ENCODE assay signal across 22 cellular contexts in the genomic region with DNA sequence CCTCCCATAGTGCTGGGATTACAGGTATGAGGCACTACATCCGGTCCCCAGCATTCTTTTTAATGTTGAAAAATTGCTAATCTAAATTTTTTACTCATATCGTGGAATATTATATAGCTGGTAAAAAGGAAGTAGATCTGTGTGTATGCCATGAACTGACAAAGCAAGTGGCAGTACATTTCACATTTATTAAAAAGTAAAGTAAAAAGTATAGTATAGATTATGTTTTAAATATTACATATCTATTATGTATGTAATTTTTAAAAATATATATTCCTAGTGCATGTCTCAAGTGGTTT. TPM values are rescaled to one million over a fixed set of nuclear protein-coding genes. Genes with fewer than 3 reads are reported as not detected.
DNase-seq lines count a peak whose midpoint lies in the region; ATAC-seq and TF ChIP-seq lines count a peak whose summit lies in the region.
"Had no signal": no experiment of that assay in that cellular context is flagged by ENCODE, and none has a peak within 500 bp of the region (broad histone marks: within the 10 kb centered on the region; RNA-seq: fewer than 3 reads in every experiment).

No MANE protein-coding gene starts in this region.

- no peak for TF ChIP-seq RAD21 in HCT116 (IDR thresholded peaks at IDR 0.05; ENCODE audit: low read depth)

- no peaks in the 10 kb centered on the region for H3F3A ChIP-seq in PC-9 (ENCODE audit: insufficient read depth, low read depth)

- H3K4me3 Mint-ChIP-seq in endodermal cell, result no peak overlapping the region
- H3K4me3 Mint-ChIP-seq: CD14-positive monocyte; CD4-positive, alpha-beta T cell; CD8-positive, alpha-beta memory T cell had no signal

- peak overlapping the region; percentile 88 for H3K27ac Mint-ChIP-seq in endodermal cell
- H3K27ac Mint-ChIP-seq: CD4-positive, alpha-beta T cell had no signal

- TF ChIP-seq POLR2A in HCT116 (IDR thresholded peaks at IDR 0.05; ENCODE audit: borderline replicate concordance, extremely low read depth, insufficient read depth, insufficient read length), result no peak

- POLR2A ChIA-PET in HCT116 (lab: Charles Lee), result no interaction called here
- POLR2A ChIA-PET in PC-9 (lab: Charles Lee; ENCODE audit: unreplicated experiment), result interaction anchor here (0.6 kb wide), 1 partner anchor 56 kb away, joined by 6 read pairs; no protein-coding TSS in a partner anchor

- H3K9me3 Mint-ChIP-seq in endodermal cell, result peaks cover 11% of the 10 kb centered on the region
- H3K9me3 Mint-ChIP-seq: CD4-positive, alpha-beta T cell; CD8-positive, alpha-beta memory T cell had no signal

- H3K9me3 ChIP-seq in HCT116 (ENCODE audit: control insufficient read depth in 1 of 2, insufficient read depth in 1 of 2, low read depth in 1 of 2, low read length in 2 of 2) (no peaks in the 10 kb centered on the region), PC-9 (ENCODE audit: insufficient read depth, low read depth) (no peaks in the 10 kb centered on the region), endodermal cell (ENCODE audit: control insufficient read depth, low read length) (peaks cover 10% of the 10 kb centered on the region)
- H3K9me3 ChIP-seq: A549, BE2C, HAP-1 had no signal

- H3K36me3 ChIP-seq in HCT116 (ENCODE audit: control insufficient read depth in 1 of 2, insufficient read depth in 2 of 2, low read length in 2 of 2) (peaks cover 43 to 57% of the 10 kb centered on the region in 2 experiments), PC-9 (ENCODE audit: low read depth) (peaks cover 36% of the 10 kb centered on the region), endodermal cell (ENCODE audit: control insufficient read depth, insufficient read depth, low read length) (peaks cover 95% of the 10 kb centered on the region), H7 (replicated peaks; ENCODE audit: control insufficient read depth, insufficient read depth, low read length) (peaks cover 17% of the 10 kb centered on the region)
- H3K36me3 ChIP-seq: BE2C had no signal

- CTCF ChIA-PET in HCT116 (lab: Charles Lee) (no interaction called here), PC-9 (lab: Charles Lee) (no interaction called here)

- BruUV-seq in HCT116 (replicated peaks; lab: Mats Ljungman, UMichigan) (no TSS peak), PC-9 (replicated peaks; lab: Mats Ljungman, UMichigan) (no TSS peak)

- no peak overlapping the region for H2AFZ ChIP-seq in HCT116 (ENCODE audit: low read depth, low read length, poor library complexity, severe bottlenecking)
- H2AFZ ChIP-seq in PC-9, result no peak overlapping the region
- H2AFZ ChIP-seq: GM23248 had no signal

- TF ChIP-seq CTCF in HCT116 (IDR thresholded peaks at IDR 0.05 in 2 of 3, conservative IDR thresholded peaks at IDR 0.05 in 1 of 3; ENCODE audit: borderline replicate concordance in 1 of 3, insufficient read depth in 1 of 3, low read depth in 2 of 3, low read length in 2 of 3) (no peak), PC-9 (conservative IDR thresholded peaks at IDR 0.05) (no peak), endodermal cell (conservative IDR thresholded peaks at IDR 0.05) (no peak)

- no peak for ATAC-seq in HCT116
- no peak for ATAC-seq in GM18520 (IDR thresholded peaks at IDR 0.05; ENCODE audit: unreplicated experiment)
- ATAC-seq: A549 had no signal

- RAD21 ChIA-PET in HCT116 (lab: Charles Lee; ENCODE audit: low non-redundant PET in 1 of 2, low total read pairs in 2 of 2, uncharacterized antibody in 2 of 2, unreplicated experiment in 2 of 2), result no interaction called here

- H3K9me2 ChIP-seq in HCT116 (ENCODE audit: insufficient read depth), result no peaks in the 10 kb centered on the region
- H3K9me2 ChIP-seq in PC-9 (ENCODE audit: insufficient read depth), result no peaks in the 10 kb centered on the region

- no peak for DNase-seq in HCT116 (ENCODE audit: low read depth, low spot score)
- DNase-seq in PC-9, result no peak
- DNase-seq in endodermal cell, result no peak
- DNase-seq in NOMO-1 (lab: John Stamatoyannopoulos, UW; ENCODE audit: unreplicated experiment in 2 of 2), result no peak
- no peak for DNase-seq in activated T-cell treated with anti-CD3 and anti-CD28 coated beads, Interleukin-2, amount 50 U/mL, for 48 hours
- DNase-seq in H7, result no peak
- DNase-seq: 8988T; ACHN; AML-193; BE2C; Calu3; CD4-positive, alpha-beta T cell; CD8-positive, alpha-beta memory T cell; DMS53; DMS79 treated with DMSO at 0.1 percent for 48 hours; GF-D8; GM23248 had no signal

- H4K20me1 ChIP-seq in HCT116 (ENCODE audit: insufficient read depth) (no peaks in the 10 kb centered on the region), PC-9 (ENCODE audit: insufficient read depth) (peaks cover 7% of the 10 kb centered on the region)

- H3K27ac ChIP-seq in HCT116 (ENCODE audit: low read depth, low read length) (peak overlapping the region; percentile 29; the same call in 1 of the 2 replicates), PC-9 (peak overlapping the region; percentile 52; the same call in 1 of the 2 replicates), endodermal cell (ENCODE audit: low read depth, low read length) (no peak overlapping the region)
- H3K27ac ChIP-seq: A549; BLaER1 treated with 17β-estradiol and CSF1 and Interleukin-3, amounts not matched to agents 10 nM and 100 nM; GM23248 had no signal

- H3K36me3 Mint-ChIP-seq in endodermal cell (ENCODE audit: low read depth), result peaks cover 83% of the 10 kb centered on the region

- WGBS in endodermal cell (ENCODE audit: insufficient coverage in 1 of 2, insufficient read length in 1 of 2), 2 experiments, result 100% methylated on average over 2 of the region's 2 CpGs; no CpG with 5 or more reads in 1 of the 2 experiments

- no peaks in the 10 kb centered on the region for H3K27me3 ChIP-seq in HCT116 (ENCODE audit: insufficient read depth, low read length)
- H3K27me3 ChIP-seq in PC-9 (ENCODE audit: insufficient read depth, low read depth), result no peaks in the 10 kb centered on the region
- no peaks in the 10 kb centered on the region for H3K27me3 ChIP-seq in endodermal cell (ENCODE audit: control insufficient read depth, insufficient read depth, low read length, poor library complexity, severe bottlenecking)
- H3K27me3 ChIP-seq in H7 (ENCODE audit: control insufficient read depth, insufficient read depth, low read length), result no peaks in the 10 kb centered on the region
- H3K27me3 ChIP-seq: BE2C; BLaER1 treated with 17β-estradiol and CSF1 and Interleukin-3, amounts not matched to agents 10 nM and 100 nM had no signal

- intact Hi-C loops in HCT116 (cut with micrococcal nuclease), result no loop called here
- intact Hi-C loops in PC-9 (cut with micrococcal nuclease; ENCODE audit: unreplicated experiment), result no loop called here

- H3K9ac ChIP-seq in HCT116 (ENCODE audit: low read length) (no peak overlapping the region), endodermal cell (ENCODE audit: extremely low read depth, low read length, poor library complexity, severe bottlenecking) (no peak overlapping the region)
- H3K9ac ChIP-seq: BLaER1 treated with 17β-estradiol and CSF1 and Interleukin-3, amounts not matched to agents 10 nM and 100 nM; GM23248 had no signal

- H3K4me1 Mint-ChIP-seq in endodermal cell, result no peaks in the 10 kb centered on the region
- H3K4me1 Mint-ChIP-seq: CD14-positive monocyte had no signal

- H3K4me2 ChIP-seq in HCT116 (ENCODE audit: low read length) (peak overlapping the region; percentile 26; the same call in 1 of the 2 replicates), PC-9 (no peak overlapping the region)
- H3K4me2 ChIP-seq: A549; BLaER1 treated with 17β-estradiol and CSF1 and Interleukin-3, amounts not matched to agents 10 nM and 100 nM had no signal

- H3K4me3 ChIP-seq in HCT116 (replicated peaks in 1 of 2; ENCODE audit: low read depth in 1 of 2, low read length in 2 of 2) (no peak overlapping the region), PC-9 (no peak overlapping the region), endodermal cell (ENCODE audit: low read length) (no peak overlapping the region), H7 (ENCODE audit: insufficient read depth, low read depth, low read length) (no peak overlapping the region)
- H3K4me3 ChIP-seq: A549; BLaER1 treated with 17β-estradiol and CSF1 and Interleukin-3, amounts not matched to agents 10 nM and 100 nM; GM23248; HAP-1 had no signal

- no peaks in the 10 kb centered on the region for H3K27me3 Mint-ChIP-seq in endodermal cell (ENCODE audit: insufficient read depth)
- H3K27me3 Mint-ChIP-seq: CD4-positive, alpha-beta T cell; CD8-positive, alpha-beta memory T cell had no signal

- H3K4me1 ChIP-seq in HCT116 (ENCODE audit: control insufficient read depth in 1 of 2, insufficient read depth in 2 of 2, low read length in 2 of 2) (peaks cover 0 to 23% of the 10 kb centered on the region in 2 experiments; a peak in 2 of 4 replicates), PC-9 (replicated peaks; ENCODE audit: insufficient read depth) (0 out of 2 replicates have a peak, but pooled peaks cover 3% of the 10 kb centered on the region), endodermal cell (ENCODE audit: control insufficient read depth, insufficient read depth, low read length) (no peaks in the 10 kb centered on the region)
- H3K4me1 ChIP-seq: A549; BE2C; BLaER1 treated with 17β-estradiol and CSF1 and Interleukin-3, amounts not matched to agents 10 nM and 100 nM had no signal

- H3K79me2 ChIP-seq in HCT116 (ENCODE audit: insufficient read depth, low read length), result peaks cover 12% of the 10 kb centered on the region; the same call in 1 of the 2 replicates
- 0 out of 2 replicates have a peak, but pooled peaks cover 1% of the 10 kb centered on the region for H3K79me2 ChIP-seq in PC-9 (ENCODE audit: low read depth)

TF ChIP-seq in HCT116, 20 proteins besides CTCF, POLR2A, EP300 and RAD21 (continues in another document):
- TF ChIP-seq FOSL1 (IDR thresholded peaks at IDR 0.05; ENCODE audit: low read depth), result no peak
- TF ChIP-seq ELF1 (IDR thresholded peaks at IDR 0.05; ENCODE audit: borderline replicate concordance, low read depth), result no peak
- TF ChIP-seq, protein P1, sequence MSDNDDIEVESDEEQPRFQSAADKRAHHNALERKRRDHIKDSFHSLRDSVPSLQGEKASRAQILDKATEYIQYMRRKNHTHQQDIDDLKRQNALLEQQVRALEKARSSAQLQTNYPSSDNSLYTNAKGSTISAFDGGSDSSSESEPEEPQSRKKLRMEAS (IDR thresholded peaks at IDR 0.05), result no peak

RNA-seq across cellular contexts. Expression of gene PLEKHB2, which starts 25.1 kb away (rescaled TPM):
- 94.8 TPM for total RNA-seq in HCT116 (2021; ENCODE audit: unreplicated experiment)
- polyA plus RNA-seq in HCT116 (2012), result 62.8 and 70.7 TPM in 2 replicates
- 43.7 and 46.2 TPM in 2 replicates for total RNA-seq in PC-9 (2021)
- total RNA-seq in endodermal cell, result 10 to 100 TPM; 66.7 to 68.6 TPM
- polyA plus RNA-seq in endodermal cell (2013, experiment 1 of 2), result 60.2 TPM
- 62.9 TPM for polyA plus RNA-seq in endodermal cell (2013, experiment 2 of 2)
- 82.4 and 89.1 TPM in 2 replicates for total RNA-seq in H7 (2014; rRNA removed; shearing (Covaris generic))

RNA-seq across cellular contexts. Expression of gene FAM168B, which starts 37.0 kb away (rescaled TPM):
- total RNA-seq in HCT116 (2021; ENCODE audit: unreplicated experiment) (94.5 TPM), PC-9 (2021) (66.6 and 79.6 TPM in 2 replicates), endodermal cell (10 to 100 TPM; 77.5 to 77.6 TPM)
- polyA plus RNA-seq in HCT116 (2012), result 58.2 and 68.1 TPM in 2 replicates
- 115 TPM for polyA plus RNA-seq in endodermal cell (2013, experiment 1 of 2)
- 105 TPM for polyA plus RNA-seq in endodermal cell (2013, experiment 2 of 2)
- 57.6 and 73.6 TPM in 2 replicates for total RNA-seq in H7 (2014; rRNA removed; shearing (Covaris generic))
